19 cellular contexts compared by ENCODE assay signal in genomic region chr5:35096209-35096608, GRCh38. TPM values are rescaled to one million over a fixed set of nuclear protein-coding genes. Genes with fewer than 3 reads are reported as not detected.
"Had no signal": no experiment of that assay in that cellular context is flagged by ENCODE, and none has a peak within 500 bp of the region (broad histone marks: within the 10 kb centered on the region; RNA-seq: fewer than 3 reads in every experiment).

No MANE protein-coding gene starts in this region.

- H3K9me3 ChIP-seq: sigmoid colon had no signal

- ATAC-seq: activated CD8-positive, alpha-beta T cell treated with anti-CD3 and anti-CD28 coated beads for 36 hours; activated T-helper 17 cell treated with anti-CD3 and anti-CD28 coated beads, Interleukin-2, amount 50 U/mL, for 72 hours; left colon; natural killer cell treated with Interleukin-12 subunit alpha and Interleukin-12 subunit beta and Interleukin-15 and Interleukin-18, amount 100 ng/mL, for 72 hours; stimulated activated naive B cell treated with anti-CD40 and anti-IgM and Interleukin-4, amounts not matched to agents 10 μg/mL and 1 μg/mL and 100 μg/mL, for 72 hours had no signal

- H3K27me3 ChIP-seq: brain microvascular endothelial cell, sigmoid colon had no signal

- DNase-seq: activated CD4-positive, alpha-beta T cell treated with anti-CD3 and anti-CD28 coated beads, Interleukin-2, amount 10 ng/mL, durations not matched to agents 24 days and 14 days; activated CD8-positive, alpha-beta T cell treated with anti-CD3 and anti-CD28 coated beads for 36 hours; activated naive CD4-positive, alpha-beta T cell treated with anti-CD3 and anti-CD28 coated beads for 36 hours; activated T-cell treated with anti-CD3 and anti-CD28 coated beads, Interleukin-2, amount 50 U/mL, for 1 hour; brain microvascular endothelial cell; central memory CD4-positive, alpha-beta T cell; erythroblast; left colon; sigmoid colon; stimulated activated naive B cell treated with anti-CD40 and anti-IgM and Interleukin-4, amounts not matched to agents 10 μg/mL and 1 μg/mL and 100 μg/mL, for 72 hours; T-helper 1 cell; T1000 had no signal

- H3K27ac ChIP-seq: brain microvascular endothelial cell, coronary artery, sigmoid colon had no signal

- H3K36me3 ChIP-seq: brain microvascular endothelial cell, sigmoid colon had no signal

- H3K4me3 ChIP-seq: coronary artery, lung, sigmoid colon had no signal

- H3K4me1 ChIP-seq: sigmoid colon had no signal

RNA-seq across cellular contexts. Expression of gene AGXT2, which starts 48.5 kb away (rescaled TPM):
- total RNA-seq: activated CD4-positive, alpha-beta T cell treated with anti-CD3 and anti-CD28 coated beads, Interleukin-2, amount 10 ng/mL, durations not matched to agents 24 days and 14 days; activated CD8-positive, alpha-beta T cell treated with anti-CD3 and anti-CD28 coated beads for 36 hours; activated naive CD4-positive, alpha-beta T cell treated with anti-CD3 and anti-CD28 coated beads for 36 hours; activated T-helper 17 cell treated with anti-CD3 and anti-CD28 coated beads, Interleukin-2, amount 50 U/mL, for 72 hours; glomerular endothelial cell; left colon; lung; mesothelial cell of epicardium; natural killer cell treated with Interleukin-12 subunit alpha and Interleukin-12 subunit beta and Interleukin-15 and Interleukin-18, amount 100 ng/mL, for 72 hours; sigmoid colon; ureter had no signal
- polyA plus RNA-seq: lung, sigmoid colon had no signal
